Comparison of ENCODE assay signal across 11 cellular contexts in the genomic region with DNA sequence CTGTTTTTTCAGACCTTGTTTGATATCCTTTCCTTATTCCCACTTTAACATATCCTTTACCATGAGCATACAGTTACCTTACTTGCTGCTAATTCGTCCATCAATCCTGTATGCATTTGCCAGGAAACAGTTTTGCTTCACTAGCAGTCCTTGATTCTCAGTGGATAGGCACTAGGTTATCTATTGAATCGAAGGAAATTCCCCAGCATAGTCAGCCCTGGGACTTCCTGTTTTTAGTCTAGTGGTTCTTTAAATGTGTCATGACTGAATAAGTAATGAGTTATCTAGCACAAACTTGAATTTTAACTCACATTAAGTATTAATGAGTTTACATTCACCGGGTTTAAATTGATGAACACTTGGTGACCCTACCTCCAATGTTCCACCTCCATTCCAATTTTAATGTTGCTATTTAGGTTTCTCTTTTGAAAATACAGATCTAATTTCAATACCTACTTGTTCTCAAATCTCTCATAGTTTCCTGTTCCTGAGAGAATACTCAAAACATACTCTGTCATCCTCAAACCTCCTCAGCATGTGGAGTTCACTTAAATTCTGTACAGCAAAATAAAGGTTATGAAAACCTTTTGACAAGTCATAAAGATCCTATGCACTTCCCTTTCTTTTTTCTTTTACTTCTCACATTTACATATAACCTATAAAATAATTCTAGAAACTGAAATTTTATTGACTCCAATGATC.
DNase-seq lines count a peak whose midpoint lies in the region; ATAC-seq, FAIRE-seq and TF ChIP-seq lines count a peak whose summit lies in the region.
"Had no signal": no experiment of that assay in that cellular context is flagged by ENCODE, and none has a peak within 500 bp of the region (broad histone marks: within the 10 kb centered on the region; RNA-seq: fewer than 3 reads in every experiment).

No MANE protein-coding gene starts in this region.

- H3K36me3 ChIP-seq in bronchial epithelial cell (ENCODE audit: control insufficient read depth, insufficient read depth, low read length) (no peaks in the 10 kb centered on the region), heart left ventricle (no peaks in the 10 kb centered on the region)
- H3K36me3 ChIP-seq: ascending aorta, tibial nerve had no signal

- TF ChIP-seq CTCF in bronchial epithelial cell (IDR thresholded peaks at IDR 0.05; ENCODE audit: insufficient read depth, low read length, severe bottlenecking), result no peak
- TF ChIP-seq CTCF in heart left ventricle (IDR thresholded peaks at IDR 0.05), result no peak

- DNase-seq in bronchial epithelial cell (ENCODE audit: low read depth) (peak; percentile 70), substantia nigra (lab: John Stamatoyannopoulos, UW) (no peak), NCI-H82 treated with DMSO at 0.1 percent for 48 hours (lab: John Stamatoyannopoulos, UW; ENCODE audit: unreplicated experiment) (no peak), heart left ventricle (no peak), AML-193 (lab: John Stamatoyannopoulos, UW) (no peak)
- DNase-seq: T1000 had no signal

- ATAC-seq in GM18499 (IDR thresholded peaks at IDR 0.05; ENCODE audit: insufficient read depth, unreplicated experiment) (peak; percentile 83), GM21390 (IDR thresholded peaks at IDR 0.05; ENCODE audit: unreplicated experiment) (peak; percentile 83), HG03196 (IDR thresholded peaks at IDR 0.05; ENCODE audit: unreplicated experiment) (peak; percentile 92), heart left ventricle (no peak)

- no peak for TF ChIP-seq POLR2A in heart left ventricle (IDR thresholded peaks at IDR 0.05)

- H3K27me3 ChIP-seq in bronchial epithelial cell (ENCODE audit: control insufficient read depth, insufficient read depth, low read length) (no peaks in the 10 kb centered on the region), heart left ventricle (no peaks in the 10 kb centered on the region)
- H3K27me3 ChIP-seq: ascending aorta, tibial nerve had no signal

- H3K4me3 ChIP-seq in bronchial epithelial cell (ENCODE audit: low read depth, low read length), result no peak overlapping the region
- no peak overlapping the region for H3K4me3 ChIP-seq in heart left ventricle
- H3K4me3 ChIP-seq: ascending aorta, tibial nerve had no signal

- no peak for FAIRE-seq in bronchial epithelial cell (lab: Jason Lieb, UNC)

- no peaks in the 10 kb centered on the region for H3K4me1 ChIP-seq in heart left ventricle
- H3K4me1 ChIP-seq: ascending aorta, tibial nerve had no signal

- no peaks in the 10 kb centered on the region for H3K9me3 ChIP-seq in heart left ventricle
- H3K9me3 ChIP-seq: ascending aorta, tibial nerve had no signal

- intact Hi-C loops in heart left ventricle (cut with DNase I), result no loop called here

- WGBS in heart left ventricle, 4 donors, result 53 to 57% (median 55%) methylated on average over 3 of the region's 3 CpGs

- H3K27ac ChIP-seq in substantia nigra (ENCODE audit: low read depth, low read length, poor library complexity, severe bottlenecking) (no peak overlapping the region), heart left ventricle (no peak overlapping the region)
- H3K27ac ChIP-seq: ascending aorta, tibial nerve had no signal

Comparison
In these comparisons a context has a peak if more than half of its experiments do, and no peak if none do; other contexts are left out.
1. ATAC-seq: peak in GM18499 (single experiment), GM21390 (single experiment) and HG03196 (single experiment); none in heart left ventricle (0 of 4).